1 cellular context compared by ENCODE assay signal in genomic region chr3:72587282-72587681, GRCh38.
TF ChIP-seq lines count a peak whose summit lies in the region.

No MANE protein-coding gene starts in this region.

TF ChIP-seq in K562, 482 proteins besides CTCF, POLR2A, EP300 and RAD21 (continued from another document):
- no peak for TF ChIP-seq TGIF2 (CRISPR knock-in tag; IDR thresholded peaks at IDR 0.05)
- no peak for TF ChIP-seq E2F3 (CRISPR knock-in tag; IDR thresholded peaks at IDR 0.05)
- TF ChIP-seq CCNT2 (IDR thresholded peaks at IDR 0.05; ENCODE audit: borderline replicate concordance, extremely low read depth, insufficient read length, low read depth, low read length): no peak
- TF ChIP-seq, protein P1, sequence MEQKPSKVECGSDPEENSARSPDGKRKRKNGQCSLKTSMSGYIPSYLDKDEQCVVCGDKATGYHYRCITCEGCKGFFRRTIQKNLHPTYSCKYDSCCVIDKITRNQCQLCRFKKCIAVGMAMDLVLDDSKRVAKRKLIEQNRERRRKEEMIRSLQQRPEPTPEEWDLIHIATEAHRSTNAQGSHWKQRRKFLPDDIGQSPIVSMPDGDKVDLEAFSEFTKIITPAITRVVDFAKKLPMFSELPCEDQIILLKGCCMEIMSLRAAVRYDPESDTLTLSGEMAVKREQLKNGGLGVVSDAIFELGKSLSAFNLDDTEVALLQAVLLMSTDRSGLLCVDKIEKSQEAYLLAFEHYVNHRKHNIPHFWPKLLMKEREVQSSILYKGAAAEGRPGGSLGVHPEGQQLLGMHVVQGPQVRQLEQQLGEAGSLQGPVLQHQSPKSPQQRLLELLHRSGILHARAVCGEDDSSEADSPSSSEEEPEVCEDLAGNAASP (IDR thresholded peaks at IDR 0.05): no peak
